Comparison of ENCODE assay signal across 19 cellular contexts in the genomic region with DNA sequence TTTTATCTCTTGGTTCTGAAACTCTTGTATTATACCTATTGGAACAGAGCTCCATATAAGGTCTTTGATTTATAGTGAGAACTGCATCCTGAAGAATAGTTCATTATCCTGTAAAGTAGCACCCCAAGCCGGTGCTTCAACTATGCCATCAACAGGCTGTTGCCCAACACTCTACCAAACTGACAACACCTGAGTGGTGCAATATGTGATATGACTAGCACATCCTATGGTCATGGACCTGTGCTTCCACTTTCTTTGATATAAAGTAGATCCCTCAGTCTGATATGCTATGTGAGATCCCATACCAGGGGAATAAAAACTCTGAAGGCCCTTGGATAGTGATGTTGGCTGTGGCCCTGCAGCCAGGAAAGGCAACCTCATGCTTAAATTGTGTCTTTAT. TPM values are rescaled to one million over a fixed set of nuclear protein-coding genes. Genes with fewer than 3 reads are reported as not detected.
DNase-seq lines count a peak whose midpoint lies in the region; ATAC-seq and TF ChIP-seq lines count a peak whose summit lies in the region.
"Had no signal": no experiment of that assay in that cellular context is flagged by ENCODE, and none has a peak within 500 bp of the region (broad histone marks: within the 10 kb centered on the region; RNA-seq: fewer than 3 reads in every experiment).

No MANE protein-coding gene starts in this region.

- H3K4me2 ChIP-seq in KMS-11, result peak overlapping the region; percentile 79; the same call in 1 of the 2 replicates
- H3K4me2 ChIP-seq: BLaER1 treated with 17β-estradiol and CSF1 and Interleukin-3, amounts not matched to agents 10 nM and 100 nM; GM23338 had no signal

- no peak overlapping the region for H3K27ac Mint-ChIP-seq in MCF 10A (ENCODE audit: low read depth, unreplicated experiment)
- H3K27ac Mint-ChIP-seq: CD8-positive, alpha-beta T cell; GM23338 had no signal

- no TSS peak for BruUV-seq in MCF 10A (replicated peaks; lab: Mats Ljungman, UMichigan)

- no peaks in the 10 kb centered on the region for H4K20me1 ChIP-seq in KMS-11 (ENCODE audit: insufficient read depth)

- intact Hi-C loops in MCF 10A (cut with micrococcal nuclease), result no loop called here
- intact Hi-C loops in breast epithelium (cut with DNase I; ENCODE audit: low total_unique reads), result no loop called here

- no peaks in the 10 kb centered on the region for H3K27me3 Mint-ChIP-seq in MCF 10A (ENCODE audit: insufficient read depth, unreplicated experiment)

- ATAC-seq in foreskin keratinocyte, result no peak
- ATAC-seq: CD8-positive, alpha-beta T cell; GM23338 had no signal

- no peak overlapping the region for H2AFZ ChIP-seq in KMS-11 (ENCODE audit: low read depth)
- H2AFZ ChIP-seq: GM23338 had no signal

- H3K79me2 ChIP-seq in KMS-11 (ENCODE audit: insufficient read depth, low read depth), result no peaks in the 10 kb centered on the region

- TF ChIP-seq POLR2A in breast epithelium (IDR thresholded peaks at IDR 0.05), result no peak

- no peaks in the 10 kb centered on the region for H3K36me3 Mint-ChIP-seq in MCF 10A (ENCODE audit: insufficient read depth, unreplicated experiment)
- H3K36me3 Mint-ChIP-seq: CD8-positive, alpha-beta T cell had no signal

- H3K27ac ChIP-seq in breast epithelium, result no peak overlapping the region
- H3K27ac ChIP-seq in KMS-11, result no peak overlapping the region
- no peak overlapping the region for H3K27ac ChIP-seq in RWPE1
- peak overlapping the region; percentile 63 for H3K27ac ChIP-seq in foreskin keratinocyte
- H3K27ac ChIP-seq: BLaER1 treated with 17β-estradiol and CSF1 and Interleukin-3, amounts not matched to agents 10 nM and 100 nM had no signal

- H3K36me3 ChIP-seq in breast epithelium (no peaks in the 10 kb centered on the region), KMS-11 (ENCODE audit: insufficient read depth) (no peaks in the 10 kb centered on the region)
- H3K36me3 ChIP-seq: BLaER1 treated with 17β-estradiol and CSF1 and Interleukin-3, amounts not matched to agents 10 nM and 100 nM; HAP-1 had no signal

- H3K9me3 Mint-ChIP-seq in MCF 10A (ENCODE audit: unreplicated experiment), result no peaks in the 10 kb centered on the region
- H3K9me3 Mint-ChIP-seq: CD8-positive, alpha-beta T cell; GM23338 had no signal

- H3K4me3 Mint-ChIP-seq in MCF 10A (ENCODE audit: unreplicated experiment), result no peak overlapping the region
- H3K4me3 Mint-ChIP-seq: CD8-positive, alpha-beta T cell; GM23338 had no signal

- no peak for TF ChIP-seq CTCF in MCF 10A (IDR thresholded peaks at IDR 0.05; ENCODE audit: unreplicated experiment)
- no peak for TF ChIP-seq CTCF in breast epithelium (IDR thresholded peaks at IDR 0.05)
- TF ChIP-seq CTCF in KMS-11 (conservative IDR thresholded peaks at IDR 0.05; ENCODE audit: low read depth, low read length), result no peak
- no peak for TF ChIP-seq CTCF in RWPE1 (conservative IDR thresholded peaks at IDR 0.05; ENCODE audit: low read depth)
- TF ChIP-seq CTCF in foreskin keratinocyte (conservative IDR thresholded peaks at IDR 0.05), result no peak

- in situ Hi-C loops in ACHN (cut with HindIII; ENCODE audit: low pct_ligation_motif_present, low pct_unique_long_range_greater_than_20kb, low sequenced_read_pairs), result no loop called here

- CTCF ChIA-PET in MCF 10A (lab: Yijun Ruan, JAX), result interaction anchor here (0.6 to 1.0 kb wide), 6 partner anchors 12 to 450 kb away, joined by 3 to 5 read pairs (median 3); no protein-coding TSS in a partner anchor
- CTCF ChIA-PET in RWPE1 (lab: Yijun Ruan, JAX), result interaction anchor here (1.2 kb wide), 1 partner anchor 24 kb away, joined by 6 read pairs; no protein-coding TSS in a partner anchor

- H3K4me3 ChIP-seq in breast epithelium (no peak overlapping the region), KMS-11 (IDR thresholded peaks at IDR 0.05; ENCODE audit: insufficient read depth, low read depth, low read length) (no peak overlapping the region)
- H3K4me3 ChIP-seq: BLaER1 treated with 17β-estradiol and CSF1 and Interleukin-3, amounts not matched to agents 10 nM and 100 nM; GM23338; HAP-1 had no signal

- H3K9ac ChIP-seq in KMS-11, result no peak overlapping the region
- H3K9ac ChIP-seq: BLaER1 treated with 17β-estradiol and CSF1 and Interleukin-3, amounts not matched to agents 10 nM and 100 nM had no signal

- H3K27me3 ChIP-seq in breast epithelium (no peaks in the 10 kb centered on the region), KMS-11 (ENCODE audit: insufficient read depth, low read depth) (no peaks in the 10 kb centered on the region), foreskin keratinocyte (no peaks in the 10 kb centered on the region)

- DNase-seq in MCF 10A (ENCODE audit: unreplicated experiment), result peak; percentile 61
- DNase-seq in breast epithelium (ENCODE audit: low spot score in 2 of 2), result no peak
- DNase-seq in RWPE1 (ENCODE audit: low spot score), result peak; percentile 42
- DNase-seq in foreskin keratinocyte, result no peak
- no peak for DNase-seq in DMS 273 treated with DMSO at 0.1 percent for 48 hours (lab: John Stamatoyannopoulos, UW)
- DNase-seq in ACHN, result no peak
- DNase-seq: CD8-positive, alpha-beta T cell; KG1; NCI-H2081; NCI-H345; NCI-H774; SHP77 had no signal

- no peaks in the 10 kb centered on the region for H3K9me3 ChIP-seq in breast epithelium
- H3K9me3 ChIP-seq: BLaER1 treated with 17β-estradiol and CSF1 and Interleukin-3, amounts not matched to agents 10 nM and 100 nM; HAP-1 had no signal

- H3K4me1 ChIP-seq in breast epithelium (no peaks in the 10 kb centered on the region), KMS-11 (ENCODE audit: low read depth, poor library complexity, severe bottlenecking) (peaks cover 51% of the 10 kb centered on the region), foreskin keratinocyte (peaks cover 41% of the 10 kb centered on the region)
- H3K4me1 ChIP-seq: HAP-1 had no signal

- peaks cover 60% of the 10 kb centered on the region for H3K4me1 Mint-ChIP-seq in MCF 10A (ENCODE audit: insufficient read depth, unreplicated experiment)
- H3K4me1 Mint-ChIP-seq: GM23338 had no signal

- POLR2A ChIA-PET in MCF 10A (lab: Yijun Ruan, JAX) (interaction anchor here (1.3 kb wide), 1 partner anchor 15 kb away, joined by 3 read pairs; a partner anchor contains a TSS), RWPE1 (lab: Yijun Ruan, JAX; ENCODE audit: low non-redundant PET) (no interaction called here)

RNA-seq across cellular contexts. Expression of a gene that starts 15.8 kb away (rescaled TPM):
- total RNA-seq in MCF 10A (2022), result not detected in 2 replicates
- not detected for total RNA-seq in breast epithelium
- total RNA-seq in foreskin keratinocyte, result 7.9 and 25.2 TPM in 2 replicates
- 9.7 and 30.4 TPM in 2 replicates for polyA plus RNA-seq in foreskin keratinocyte
- total RNA-seq: GM23338 had no signal
- polyA plus RNA-seq: GM23338 had no signal

RNA-seq across cellular contexts. Expression of a gene that starts 28.9 kb away (rescaled TPM):
- total RNA-seq in MCF 10A (2022) (not detected in 2 replicates), breast epithelium (not detected), foreskin keratinocyte (not detected in 2 replicates)
- polyA plus RNA-seq in foreskin keratinocyte, result not detected in 2 replicates
- total RNA-seq: Calu3; CD8-positive, alpha-beta T cell; Daoy; GM23338; HT-29 had no signal
- polyA plus RNA-seq: GM23338 had no signal

Comparison
In these comparisons a context has a peak if more than half of its experiments do, and no peak if none do; other contexts are left out.
1. DNase-seq: peak in MCF 10A (single experiment) and RWPE1 (single experiment); none in breast epithelium (0 of 2), foreskin keratinocyte (0 of 2), DMS 273 treated with DMSO at 0.1 percent for 48 hours (single experiment) and ACHN (single experiment).